Comparison of ENCODE assay signal across 9 cellular contexts in genomic region chr3:11185564-11186317, GRCh38. TPM values are rescaled to one million over a fixed set of nuclear protein-coding genes. Genes with fewer than 3 reads are reported as not detected.
DNase-seq lines count a peak whose midpoint lies in the region; ATAC-seq and TF ChIP-seq lines count a peak whose summit lies in the region.
"Had no signal": no experiment of that assay in that cellular context is flagged by ENCODE, and none has a peak within 500 bp of the region (broad histone marks: within the 10 kb centered on the region; RNA-seq: fewer than 3 reads in every experiment).

No MANE protein-coding gene starts in this region.

- no peaks in the 10 kb centered on the region for H3K9me3 ChIP-seq in adipocyte (ENCODE audit: control insufficient read depth, low read length)

- no peaks in the 10 kb centered on the region for H3K27me3 ChIP-seq in adipocyte (replicated peaks; ENCODE audit: control insufficient read depth, insufficient read depth, low read length)

- H3K4me3 ChIP-seq in adipocyte (ENCODE audit: low read length) (no peak overlapping the region), retinal pigment epithelial cell (ENCODE audit: low read length) (no peak overlapping the region)

- TF ChIP-seq CTCF in retinal pigment epithelial cell (conservative IDR thresholded peaks at IDR 0.05; ENCODE audit: low read depth, low read length), result no peak

- no peaks in the 10 kb centered on the region for H3K36me3 ChIP-seq in adipocyte (ENCODE audit: control insufficient read depth, insufficient read depth, low read length, severe bottlenecking)

- peak overlapping the region; percentile 15 for H3K9ac ChIP-seq in adipocyte (ENCODE audit: low read length)

- DNase-seq in ELR (ENCODE audit: low read depth) (peak; percentile 92), adipocyte (ENCODE audit: low read depth) (peak; percentile 92), cardiac septum (ENCODE audit: low spot score) (peak; percentile 84), retinal pigment epithelial cell (ENCODE audit: low read depth) (peak; percentile 89), HUDEP-2 (lab: John Stamatoyannopoulos, UW; ENCODE audit: unreplicated experiment in 76 of 76) (no peak), T-helper 2 cell (no peak)
- DNase-seq: activated CD8-positive, alpha-beta memory T cell treated with anti-CD3 and anti-CD28 coated beads, Interleukin-2, amount 50 U/mL, for 4 hours had no signal

- ATAC-seq in GM21423 (IDR thresholded peaks at IDR 0.05; ENCODE audit: unreplicated experiment) (no peak), HG03439 (IDR thresholded peaks at IDR 0.05; ENCODE audit: unreplicated experiment) (no peak)

- intact Hi-C loops in cardiac septum (cut with DNase I), result no loop called here

- H3K4me1 ChIP-seq in adipocyte (ENCODE audit: control insufficient read depth, insufficient read depth, low read length), result peaks cover 34% of the 10 kb centered on the region

RNA-seq across cellular contexts. Expression of gene HRH1, which starts 31.4 kb away (rescaled TPM):
- 4.8 TPM for total RNA-seq in cardiac septum

Comparison
In these comparisons a context has a peak if more than half of its experiments do, and no peak if none do; other contexts are left out.
1. DNase-seq: peak in ELR (single experiment), adipocyte (single experiment), cardiac septum (single experiment) and retinal pigment epithelial cell (single experiment); none in HUDEP-2 (0 of 76) and T-helper 2 cell (0 of 5).